8 cellular contexts compared by ENCODE assay signal in the genomic region with DNA sequence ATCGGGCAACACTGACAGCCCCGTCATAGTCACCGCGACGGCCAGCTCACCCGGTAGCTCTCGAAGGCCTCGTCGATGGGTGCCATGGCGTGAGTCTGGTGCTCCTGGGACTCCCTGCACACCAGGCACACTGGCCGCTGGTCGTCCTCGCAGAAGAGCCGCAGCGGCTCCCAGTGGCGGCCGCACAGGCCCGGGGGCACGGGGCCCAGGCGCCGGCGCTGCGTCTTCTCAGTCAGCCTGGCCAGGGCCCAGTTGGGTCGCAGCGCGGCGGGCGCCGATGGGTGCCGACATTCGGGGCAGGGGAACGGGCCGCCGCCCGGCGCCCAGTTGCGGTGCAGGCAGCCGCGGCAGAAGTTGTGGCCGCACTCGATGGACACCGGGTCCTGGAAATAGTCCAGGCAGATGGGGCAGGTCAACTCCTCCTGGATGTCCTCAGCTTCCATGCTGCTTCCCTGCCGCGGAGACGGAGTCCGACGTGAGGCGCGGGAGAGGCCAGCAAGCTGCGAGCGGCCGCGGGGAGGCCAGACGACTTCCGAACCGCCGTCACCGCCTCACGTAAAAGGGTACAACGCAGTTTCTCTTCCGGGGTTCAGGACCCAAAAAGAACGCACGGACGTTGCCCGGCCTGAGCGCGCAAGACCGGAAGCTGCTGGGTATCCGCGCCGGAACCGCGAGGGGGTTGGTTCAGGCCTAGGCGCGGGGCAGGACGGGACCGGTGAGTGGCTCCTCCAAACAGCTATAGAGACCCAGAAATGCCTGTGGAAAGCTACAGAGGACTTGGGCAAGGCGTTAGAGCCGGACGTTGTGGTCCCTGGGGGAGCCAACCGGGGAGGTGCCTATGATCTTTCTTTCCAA. TPM values are rescaled to one million over a fixed set of nuclear protein-coding genes. Genes with fewer than 3 reads are reported as not detected.
A peak's percentile ranks its signal among the peaks of the same experiment; 100 is the strongest.
DNase-seq lines count a peak whose midpoint lies in the region; TF ChIP-seq lines count a peak whose summit lies in the region.

A gene with protein sequence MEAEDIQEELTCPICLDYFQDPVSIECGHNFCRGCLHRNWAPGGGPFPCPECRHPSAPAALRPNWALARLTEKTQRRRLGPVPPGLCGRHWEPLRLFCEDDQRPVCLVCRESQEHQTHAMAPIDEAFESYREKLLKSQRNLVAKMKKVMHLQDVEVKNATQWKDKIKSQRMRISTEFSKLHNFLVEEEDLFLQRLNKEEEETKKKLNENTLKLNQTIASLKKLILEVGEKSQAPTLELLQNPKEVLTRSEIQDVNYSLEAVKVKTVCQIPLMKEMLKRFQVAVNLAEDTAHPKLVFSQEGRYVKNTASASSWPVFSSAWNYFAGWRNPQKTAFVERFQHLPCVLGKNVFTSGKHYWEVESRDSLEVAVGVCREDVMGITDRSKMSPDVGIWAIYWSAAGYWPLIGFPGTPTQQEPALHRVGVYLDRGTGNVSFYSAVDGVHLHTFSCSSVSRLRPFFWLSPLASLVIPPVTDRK (minus strand): TSS at position 572 of the 855 bp plus-strand sequence. CDS start 129 bp downstream, at position 443.

- H3K36me3 ChIP-seq in NT2/D1 (ENCODE audit: insufficient read depth, insufficient read length, low read length), result peaks cover 8% of the 10 kb centered on the region

- DNase-seq in COR-L47 (lab: John Stamatoyannopoulos, UW) (peak; percentile 87), GM20000 (ENCODE audit: low spot score) (peak; percentile 97), HT-29 (ENCODE audit: low spot score) (peak; percentile 95), NT2/D1 (ENCODE audit: low read depth, low spot score) (peak; percentile 74)
- DNase-seq in activated CD8-positive, alpha-beta memory T cell treated with anti-CD3 and anti-CD28 coated beads, Interleukin-2, amount 50 U/mL, for 1 hour (ENCODE audit: extremely low read depth), result peak; percentile 76
- peak; percentile 73 to 79 for DNase-seq in stimulated activated CD8-positive, alpha-beta memory T cell treated with anti-CD3 and anti-CD28 coated beads, Interleukin-4, amount 100 ng/mL, for 4 hours (ENCODE audit: low read depth in 2 of 2, low spot score in 1 of 2)

- H3K4me1 ChIP-seq in NT2/D1 (ENCODE audit: insufficient read depth, insufficient read length) (no peaks in the 10 kb centered on the region), mononuclear cell (ENCODE audit: insufficient read depth, low read length) (peaks cover 43% of the 10 kb centered on the region)

- H3K9me3 ChIP-seq in NT2/D1 (ENCODE audit: insufficient read depth, low read length), result peaks cover 4% of the 10 kb centered on the region; the same call in 1 of the 2 replicates
- H3K9me3 ChIP-seq in mononuclear cell (ENCODE audit: low read depth, low read length), result no peaks in the 10 kb centered on the region

- no peak for TF ChIP-seq CTCF in GM20000 (IDR thresholded peaks at IDR 0.05; ENCODE audit: extremely low read depth, missing control alignments)

- H3K9ac ChIP-seq in NT2/D1 (ENCODE audit: insufficient read length, low read depth), result peak within 1 kb of the TSS; percentile 80

- peak within 1 kb of the TSS; percentile 63 for H3K4me3 ChIP-seq in NT2/D1 (ENCODE audit: insufficient read length, low read depth)
- peak within 1 kb of the TSS; percentile 87 for H3K4me3 ChIP-seq in mononuclear cell (ENCODE audit: low read length)

- in situ Hi-C loops in endometrial microvascular endothelial cells (cut with HindIII; ENCODE audit: inconsistent ontology term, low pct_unique_long_range_greater_than_20kb, low sequenced_read_pairs), result no loop called here

- H3K27me3 ChIP-seq in NT2/D1 (ENCODE audit: insufficient read depth, insufficient read length) (no peaks in the 10 kb centered on the region), mononuclear cell (ENCODE audit: insufficient read depth, low read length) (no peaks in the 10 kb centered on the region)

RNA-seq across cellular contexts. Expression of the gene that starts here (rescaled TPM):
- total RNA-seq in HT-29 (2014; rRNA removed; shearing (Covaris generic)), result 15.1 and 16.0 TPM in 2 replicates
- total RNA-seq in endometrial microvascular endothelial cells (ENCODE audit: inconsistent ontology term) (25.3 TPM), mononuclear cell (23.2 TPM)

Comparison
In these comparisons a context has a peak if more than half of its experiments do, and no peak if none do; other contexts are left out.
1. Peak in every context shown above with its lines: DNase-seq and H3K4me3 ChIP-seq.